Comparison of ENCODE assay signal across 14 cellular contexts in the genomic region with DNA sequence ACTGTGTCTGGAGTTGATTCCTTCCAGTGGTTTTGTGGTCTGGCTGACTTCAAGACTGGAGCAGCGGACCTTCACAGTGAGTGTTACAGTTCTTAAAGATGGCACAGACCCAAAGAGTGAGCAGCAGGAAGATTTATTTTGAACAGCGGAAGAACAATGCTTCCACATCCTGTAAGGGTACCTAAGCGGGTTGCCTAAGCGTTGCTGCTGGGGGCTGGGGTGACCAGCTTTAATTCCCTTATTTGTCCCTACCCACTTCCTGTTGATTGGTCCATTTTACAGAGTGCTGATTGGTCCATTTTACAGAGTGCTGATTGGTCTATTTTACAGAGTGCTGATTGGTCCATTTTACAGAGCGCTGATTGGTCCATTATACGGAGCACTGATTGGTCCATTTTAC. TPM values are rescaled to one million over a fixed set of nuclear protein-coding genes. Genes with fewer than 3 reads are reported as not detected.
DNase-seq lines count a peak whose midpoint lies in the region; ATAC-seq, FAIRE-seq and TF ChIP-seq lines count a peak whose summit lies in the region.
"Had no signal": no experiment of that assay in that cellular context is flagged by ENCODE, and none has a peak within 500 bp of the region (broad histone marks: within the 10 kb centered on the region; RNA-seq: fewer than 3 reads in every experiment).

No MANE protein-coding gene starts in this region.

- TF ChIP-seq CTCF in mammary epithelial cell (conservative IDR thresholded peaks at IDR 0.05 in 1 of 2, IDR thresholded peaks at IDR 0.05 in 1 of 2; ENCODE audit: extremely low read depth in 1 of 2, insufficient read depth in 1 of 2, low read depth in 1 of 2, low read length in 2 of 2) (no peak), HepG2 (CRISPR knock-in tag; IDR thresholded peaks at IDR 0.05) (no peak)

- H3K4me1 ChIP-seq in mammary epithelial cell (ENCODE audit: insufficient read depth, low read length): peaks cover 27% of the 10 kb centered on the region
- H3K4me1 ChIP-seq in HepG2 (ENCODE audit: insufficient read depth, low read length): peaks cover 16% of the 10 kb centered on the region
- H3K4me1 ChIP-seq in small intestine (ENCODE audit: control insufficient read depth in 2 of 2, insufficient read depth in 1 of 2, low read depth in 1 of 2, low read length in 1 of 2): no peaks in the 10 kb centered on the region
- H3K4me1 ChIP-seq: colonic mucosa had no signal

- H3K79me2 ChIP-seq in mammary epithelial cell (ENCODE audit: insufficient read depth, low read length) (no peaks in the 10 kb centered on the region), HepG2 (ENCODE audit: insufficient read depth, low read length) (no peaks in the 10 kb centered on the region)

- peak overlapping the region; percentile 41 for H3K4me2 ChIP-seq in mammary epithelial cell (ENCODE audit: insufficient read depth, low read depth, low read length)
- no peak overlapping the region for H3K4me2 ChIP-seq in HepG2 (ENCODE audit: low read depth, low read length)

- 50% methylated on average over 6 of the region's 6 CpGs for WGBS in mammary epithelial cell (ENCODE audit: low coverage, missing lambda C conversion rate)
- 82% methylated on average over 6 of the region's 6 CpGs for WGBS in HepG2 (ENCODE audit: low lambda C conversion rate)
- WGBS in small intestine, 3 donors: 75 to 86% (median 84%) methylated on average over 6 of the region's 6 CpGs

- H3K9ac ChIP-seq in mammary epithelial cell (ENCODE audit: insufficient read depth, low read length) (no peak overlapping the region), HepG2 (ENCODE audit: insufficient read depth, low read depth, low read length) (no peak overlapping the region)

- peak overlapping the region; percentile 79 for H3K27ac ChIP-seq in mammary epithelial cell (ENCODE audit: insufficient read depth, low read depth, low read length)
- no peak overlapping the region for H3K27ac ChIP-seq in HepG2 (ENCODE audit: extremely low read length, insufficient read depth, low read length)
- H3K27ac ChIP-seq in small intestine (ENCODE audit: low read depth in 1 of 2, low read length in 1 of 2): no peak overlapping the region
- H3K27ac ChIP-seq: colonic mucosa, HL-60 had no signal

- TF ChIP-seq EP300 in HepG2 (IDR thresholded peaks at IDR 0.05; ENCODE audit: low read depth in 2 of 2, low read length in 2 of 2) (no peak), HepG2 (CRISPR knock-in tag; IDR thresholded peaks at IDR 0.05; ENCODE audit: borderline replicate concordance) (no peak)

- ATAC-seq in HepG2: no peak
- ATAC-seq in HG02759 (IDR thresholded peaks at IDR 0.05; ENCODE audit: unreplicated experiment): no peak
- ATAC-seq: HCT116 had no signal

- CTCF ChIA-PET in mammary epithelial cell (lab: Charles Lee; ENCODE audit: low non-redundant PET): no interaction called here
- CTCF ChIA-PET in HepG2 (lab: Yijun Ruan, JAX; ENCODE audit: low intra/inter-chr PET ratio, low total read pairs): no interaction called here

- DNase-seq in Ammon's horn (ENCODE audit: low spot score) (peak; percentile 14), KBM-7 (peak; percentile 1), mammary epithelial cell (peak; percentile 75), HepG2 (ENCODE audit: low spot score) (no peak), small intestine (no peak), NCI-H146 (lab: John Stamatoyannopoulos, UW) (no peak)
- DNase-seq in stimulated activated CD4-positive, alpha-beta T cell treated with anti-CD3 and anti-CD28 coated beads, Interleukin-1b, Interleukin-23, amount 100 ng/mL, for 48 hours: no peak
- DNase-seq: activated CD8-positive, alpha-beta memory T cell treated with anti-CD3 and anti-CD28 coated beads, Interleukin-2, amount 50 U/mL, for 4 hours; colonic mucosa; NCI-H2029; retina had no signal

- H3K36me3 ChIP-seq in mammary epithelial cell (ENCODE audit: insufficient read depth, low read length) (no peaks in the 10 kb centered on the region), HepG2 (replicated peaks in 1 of 2; ENCODE audit: control insufficient read depth in 1 of 2, insufficient read depth in 2 of 2, low read length in 2 of 2) (no peaks in the 10 kb centered on the region), small intestine (ENCODE audit: control insufficient read depth in 2 of 2, insufficient read depth in 2 of 2, low read length in 2 of 2) (no peaks in the 10 kb centered on the region)
- H3K36me3 ChIP-seq: colonic mucosa had no signal

- H2AFZ ChIP-seq in mammary epithelial cell (ENCODE audit: low read depth, low read length): peak overlapping the region; percentile 36
- H2AFZ ChIP-seq in HepG2 (ENCODE audit: low read length): no peak overlapping the region

- FAIRE-seq in HepG2 (lab: Jason Lieb, UNC): no peak
- FAIRE-seq in small intestine (lab: Jason Lieb, UNC): no peak

- dilution Hi-C loops in mammary epithelial cell (cut with HindIII; ENCODE audit: low sequenced_read_pairs): no loop called here

- TF ChIP-seq RAD21 in HepG2 (CRISPR knock-in tag; IDR thresholded peaks at IDR 0.05): no peak

- POLR2A ChIA-PET in HepG2 (lab: Yijun Ruan, JAX): no interaction called here

- no TSS peak for BruUV-seq in mammary epithelial cell (replicated peaks; lab: Mats Ljungman, UMichigan)
- BruUV-seq in HepG2 (replicated peaks; lab: Mats Ljungman, UMichigan): no TSS peak

- H4K20me1 ChIP-seq in mammary epithelial cell (ENCODE audit: insufficient read depth, low read length) (no peaks in the 10 kb centered on the region), HepG2 (ENCODE audit: insufficient read depth, low read length) (no peaks in the 10 kb centered on the region)

- H3K9me3 ChIP-seq in mammary epithelial cell (replicated peaks; ENCODE audit: insufficient read depth, low read length) (peaks cover 18% of the 10 kb centered on the region), HepG2 (ENCODE audit: low read length) (no peaks in the 10 kb centered on the region), small intestine (ENCODE audit: control insufficient read depth, low read depth) (no peaks in the 10 kb centered on the region)
- H3K9me3 ChIP-seq: colonic mucosa had no signal

- H3K27me3 ChIP-seq in mammary epithelial cell (ENCODE audit: insufficient read depth, low read length): no peaks in the 10 kb centered on the region
- peaks cover 0 to 18% of the 10 kb centered on the region in 2 experiments; a peak in 1 of 5 replicates for H3K27me3 ChIP-seq in HepG2 (ENCODE audit: control insufficient read depth in 1 of 2, insufficient read depth in 2 of 2, low read length in 2 of 2)
- H3K27me3 ChIP-seq in small intestine (ENCODE audit: control insufficient read depth in 2 of 2, insufficient read depth in 2 of 2, low read length in 2 of 2): no peaks in the 10 kb centered on the region
- H3K27me3 ChIP-seq: colonic mucosa had no signal

- H3K4me3 ChIP-seq in mammary epithelial cell (replicated peaks in 1 of 3; ENCODE audit: insufficient read depth in 1 of 3, low read depth in 2 of 3, low read length in 3 of 3): no peak overlapping the region
- no peak overlapping the region for H3K4me3 ChIP-seq in HepG2 (replicated peaks in 1 of 3; ENCODE audit: insufficient read depth in 1 of 3, low read depth in 2 of 3, low read length in 3 of 3)
- no peak overlapping the region for H3K4me3 ChIP-seq in small intestine (ENCODE audit: low read depth in 1 of 2, low read length in 2 of 2)
- H3K4me3 ChIP-seq: colonic mucosa had no signal

- TF ChIP-seq POLR2A in HepG2 (IDR thresholded peaks at IDR 0.05; ENCODE audit: insufficient read depth in 1 of 2, low read depth in 2 of 2, low read length in 2 of 2): no peak

- intact Hi-C loops in mammary epithelial cell (cut with micrococcal nuclease) (no loop called here), HepG2 (cut with micrococcal nuclease; ENCODE audit: unreplicated experiment) (no loop called here)

- in situ Hi-C loops in KBM-7 (cut with MboI; ENCODE audit: low pct_unique_long_range_greater_than_20kb, low sequenced_read_pairs) (no loop called here), mammary epithelial cell (cut with MboI; ENCODE audit: low sequenced_read_pairs in 2 of 2) (no loop called here), HepG2 (cut with HindIII; ENCODE audit: extremely low pct_ligation_motif_present, low pct_unique_long_range_greater_than_20kb) (no loop called here)

RNA-seq across cellular contexts. Expression of a gene that starts 13.2 kb away (rescaled TPM):
- not detected for total RNA-seq in mammary epithelial cell
- polyA plus RNA-seq in mammary epithelial cell: not detected
- polyA minus RNA-seq in mammary epithelial cell: not detected
- total RNA-seq in HepG2 (2016; rRNA removed; fragmentation: Illumina TruSeq; extraction: Trizol): 0.77 and 1.2 TPM in 2 replicates
- total RNA-seq in HepG2 (2016; cell fraction: cytosol; rRNA removed; fragmentation: Illumina TruSeq; extraction: Trizol; ENCODE audit: low read depth): 0.18 TPM in 1 of 2 replicates, not detected in the other
- total RNA-seq in HepG2 (2016; cell fraction: insoluble cytoplasmic fraction; rRNA removed; fragmentation: Illumina TruSeq; extraction: Trizol): 1.3 and 1.6 TPM in 2 replicates
- 0.17 and 0.40 TPM in 2 replicates for total RNA-seq in HepG2 (2016; cell fraction: membrane; rRNA removed; fragmentation: Illumina TruSeq; extraction: Trizol)
- total RNA-seq in HepG2 (2016; cell fraction: nucleus; rRNA removed; fragmentation: Illumina TruSeq; extraction: Trizol): not detected in 2 replicates
- polyA plus RNA-seq in HepG2 (2011; rRNA removed): not detected in 2 replicates
- 0.08 and 0.14 TPM in 2 replicates for polyA plus RNA-seq in HepG2 (2011; cell fraction: cytosol; rRNA removed)
- not detected in 2 replicates for polyA plus RNA-seq in HepG2 (2011; cell fraction: nucleus; rRNA removed)
- not detected in 2 replicates for polyA plus RNA-seq in HepG2 (2012)
- 0.20 and 0.22 TPM in 2 replicates for polyA plus RNA-seq in HepG2 (2016; cell fraction: cytosol; fragmentation: Illumina TruSeq; extraction: Trizol; ENCODE audit: low read depth)
- polyA plus RNA-seq in HepG2 (2016; cell fraction: insoluble cytoplasmic fraction; fragmentation: Illumina TruSeq; extraction: Trizol; ENCODE audit: low read depth): 1.4 and 2.1 TPM in 2 replicates
- polyA plus RNA-seq in HepG2 (2016; cell fraction: membrane; fragmentation: Illumina TruSeq; extraction: Trizol; ENCODE audit: low read depth): 0.17 and 0.19 TPM in 2 replicates
- polyA plus RNA-seq in HepG2 (2016; cell fraction: nucleus; fragmentation: Illumina TruSeq; extraction: Trizol; ENCODE audit: insufficient read depth, low read depth): 0.81 and 1.5 TPM in 2 replicates
- polyA minus RNA-seq in HepG2 (2011; rRNA and poly(A)+ RNA removed; ENCODE audit: low replicate concordance): 0.07 TPM in 1 of 2 replicates, not detected in the other
- polyA minus RNA-seq in HepG2 (2011; cell fraction: cytosol; rRNA and poly(A)+ RNA removed): not detected in 2 replicates
- not detected in 2 replicates for polyA minus RNA-seq in HepG2 (2011; cell fraction: nucleus; rRNA and poly(A)+ RNA removed)
- under 1 TPM in 1 of 3 donors, not detected in 2; 0.49 TPM for polyA plus RNA-seq in small intestine

RNA-seq across cellular contexts. Expression of a gene that starts 34.8 kb away (rescaled TPM):
- total RNA-seq in mammary epithelial cell: 1 to 10 TPM; 1.0 to 1.7 TPM
- 4.7 TPM for polyA plus RNA-seq in mammary epithelial cell
- polyA minus RNA-seq in mammary epithelial cell: 0.83 TPM
- 124 and 175 TPM in 2 replicates for total RNA-seq in HepG2 (2016; rRNA removed; fragmentation: Illumina TruSeq; extraction: Trizol)
- 27.1 and 31.4 TPM in 2 replicates for total RNA-seq in HepG2 (2016; cell fraction: cytosol; rRNA removed; fragmentation: Illumina TruSeq; extraction: Trizol; ENCODE audit: low read depth)
- 133 and 188 TPM in 2 replicates for total RNA-seq in HepG2 (2016; cell fraction: insoluble cytoplasmic fraction; rRNA removed; fragmentation: Illumina TruSeq; extraction: Trizol)
- 39.0 and 40.9 TPM in 2 replicates for total RNA-seq in HepG2 (2016; cell fraction: membrane; rRNA removed; fragmentation: Illumina TruSeq; extraction: Trizol)
- total RNA-seq in HepG2 (2016; cell fraction: nucleus; rRNA removed; fragmentation: Illumina TruSeq; extraction: Trizol): 53.1 and 55.3 TPM in 2 replicates
- polyA plus RNA-seq in HepG2 (2011; rRNA removed): 8.8 and 14.2 TPM in 2 replicates
- 9.4 and 12.0 TPM in 2 replicates for polyA plus RNA-seq in HepG2 (2011; cell fraction: cytosol; rRNA removed)
- polyA plus RNA-seq in HepG2 (2011; cell fraction: nucleus; rRNA removed): 4.4 and 5.1 TPM in 2 replicates
- polyA plus RNA-seq in HepG2 (2012): 18.1 and 45.4 TPM in 2 replicates
- 20.9 and 22.4 TPM in 2 replicates for polyA plus RNA-seq in HepG2 (2016; cell fraction: cytosol; fragmentation: Illumina TruSeq; extraction: Trizol; ENCODE audit: low read depth)
- polyA plus RNA-seq in HepG2 (2016; cell fraction: insoluble cytoplasmic fraction; fragmentation: Illumina TruSeq; extraction: Trizol; ENCODE audit: low read depth): 152 and 168 TPM in 2 replicates
- 29.1 and 36.2 TPM in 2 replicates for polyA plus RNA-seq in HepG2 (2016; cell fraction: membrane; fragmentation: Illumina TruSeq; extraction: Trizol; ENCODE audit: low read depth)
- polyA plus RNA-seq in HepG2 (2016; cell fraction: nucleus; fragmentation: Illumina TruSeq; extraction: Trizol; ENCODE audit: insufficient read depth, low read depth): 89.8 and 96.1 TPM in 2 replicates
- polyA minus RNA-seq in HepG2 (2011; rRNA and poly(A)+ RNA removed; ENCODE audit: low replicate concordance): 2.2 and 5.8 TPM in 2 replicates
- 8.0 TPM in 2 replicates for polyA minus RNA-seq in HepG2 (2011; cell fraction: cytosol; rRNA and poly(A)+ RNA removed)
- polyA minus RNA-seq in HepG2 (2011; cell fraction: nucleus; rRNA and poly(A)+ RNA removed): 3.2 and 4.4 TPM in 2 replicates
- polyA plus RNA-seq in small intestine: 1,000 to 10,000 TPM in 2 of 3 donors, 100 to 1,000 TPM in 1; 283 to 1,513 (median 1,320) TPM

Comparison
In these comparisons a context has a peak if more than half of its experiments do, and no peak if none do; other contexts are left out.
1. DNase-seq: peak in Ammon's horn (single experiment), KBM-7 (single experiment) and mammary epithelial cell (single experiment); none in HepG2 (single experiment), stimulated activated CD4-positive, alpha-beta T cell treated with anti-CD3 and anti-CD28 coated beads, Interleukin-1b, Interleukin-23, amount 100 ng/mL, for 48 hours (single experiment), small intestine (single experiment) and NCI-H146 (single experiment).